Comparison of ENCODE assay signal across 17 cellular contexts in genomic region chr10:14438576-14438975, GRCh38.
A peak's percentile ranks its signal among the peaks of the same experiment; 100 is the strongest.
DNase-seq lines count a peak whose midpoint lies in the region; ATAC-seq and TF ChIP-seq lines count a peak whose summit lies in the region.
"Had no signal": no experiment of that assay in that cellular context is flagged by ENCODE, and none has a peak within 500 bp of the region (broad histone marks: within the 10 kb centered on the region; RNA-seq: fewer than 3 reads in every experiment).

No MANE protein-coding gene starts in this region.

- intact Hi-C loops in IMR-90 (cut with micrococcal nuclease) (no loop called here), PC-3 (cut with micrococcal nuclease) (no loop called here)

- H4K8ac ChIP-seq in IMR-90 (ENCODE audit: low read depth in 2 of 2, low read length in 2 of 2), result no peak overlapping the region
- no peak overlapping the region for H4K8ac ChIP-seq in neuronal stem cell (ENCODE audit: low read depth, low read length)

- no peak overlapping the region for H3K27ac ChIP-seq in IMR-90 (ENCODE audit: insufficient read depth, low read length)
- H3K27ac ChIP-seq in neuronal stem cell (replicated peaks; ENCODE audit: low read length), result no peak overlapping the region
- H3K27ac ChIP-seq in PC-3 (ENCODE audit: low read length), result no peak overlapping the region
- H3K27ac ChIP-seq: C4-2B had no signal

- H2AK5ac ChIP-seq in IMR-90 (ENCODE audit: low read depth, low read length) (0 out of 2 replicates have a peak overlapping the region, but pooled peaks have one; percentile 32), neuronal stem cell (ENCODE audit: low read depth, low read length) (no peak overlapping the region)

- no peaks in the 10 kb centered on the region for H3K9me3 Mint-ChIP-seq in HFFc6
- H3K9me3 Mint-ChIP-seq: CD4-positive, alpha-beta T cell; IgD-negative memory B cell had no signal

- DNase-seq in IMR-90 (no peak), RPMI7951 (ENCODE audit: low read depth) (peak; percentile 22), myocyte (ENCODE audit: low read depth) (peak; percentile 56), HFFc6 (no peak), neuronal stem cell (ENCODE audit: low spot score) (no peak), PC-3 (no peak)
- DNase-seq in activated effector memory CD4-positive, alpha-beta T cell treated with Interleukin-2 at 50 U/mL for 16 hours, result no peak
- DNase-seq: ACHN; AML-193; Caco-2; CD4-positive, alpha-beta T cell; GDM1; GOT3; H7 had no signal

- no peaks in the 10 kb centered on the region for H3K36me3 Mint-ChIP-seq in HFFc6 (ENCODE audit: low read depth)
- H3K36me3 Mint-ChIP-seq: IgD-negative memory B cell had no signal

- H2AFZ ChIP-seq in IMR-90 (replicated peaks; ENCODE audit: low read length, poor library complexity) (no peak overlapping the region), neuronal stem cell (ENCODE audit: low read length) (no peak overlapping the region), PC-3 (ENCODE audit: low read length) (no peak overlapping the region)

- POLR2A ChIA-PET in IMR-90 (lab: Charles Lee; ENCODE audit: unreplicated experiment), result no interaction called here
- POLR2A ChIA-PET in PC-3 (lab: Charles Lee; ENCODE audit: unreplicated experiment), result no interaction called here

- no peak overlapping the region for H2BK15ac ChIP-seq in IMR-90 (ENCODE audit: low read depth, low read length)
- no peak overlapping the region for H2BK15ac ChIP-seq in neuronal stem cell (ENCODE audit: low read length)

- H3K27me3 Mint-ChIP-seq in HFFc6 (ENCODE audit: insufficient read depth), result peaks cover 24% of the 10 kb centered on the region

- no peak overlapping the region for H2AK9ac ChIP-seq in IMR-90 (replicated peaks; ENCODE audit: low read depth, low read length, poor library complexity)

- no peak overlapping the region for H3K56ac ChIP-seq in IMR-90 (ENCODE audit: extremely low read depth, insufficient read depth, low read length)

- WGBS in IMR-90 (ENCODE audit: extremely low coverage in 2 of 2, insufficient read length in 1 of 2), 2 experiments, result no CpG with 5 or more reads among the region's 7 CpGs
- WGBS in neuronal stem cell (ENCODE audit: extremely low coverage in 2 of 2, insufficient read length in 2 of 2, insufficient replicate concordance in 1 of 2), 2 donors, result no CpG with 5 or more reads among the region's 7 CpGs

- H3K9ac ChIP-seq in IMR-90 (ENCODE audit: low read depth, low read length) (no peak overlapping the region), neuronal stem cell (ENCODE audit: low read depth, low read length, poor library complexity) (no peak overlapping the region), PC-3 (ENCODE audit: low read length) (no peak overlapping the region)

- no peak overlapping the region for H3K27ac Mint-ChIP-seq in HFFc6
- H3K27ac Mint-ChIP-seq: CD4-positive, alpha-beta T cell; IgD-negative memory B cell had no signal

- ATAC-seq in IMR-90 (ENCODE audit: low read depth) (no peak), PC-3 (no peak)
- ATAC-seq: HCT116 had no signal

- in situ Hi-C loops in IMR-90 (cut with MboI; ENCODE audit: low sequenced_read_pairs), result no loop called here

- H3K79me1 ChIP-seq in IMR-90 (ENCODE audit: low read depth in 1 of 2, low read length in 2 of 2) (no peaks in the 10 kb centered on the region), neuronal stem cell (ENCODE audit: low read depth, low read length) (no peaks in the 10 kb centered on the region)

- no peak overlapping the region for H3K4me2 ChIP-seq in IMR-90 (ENCODE audit: low read depth, low read length)
- no peak overlapping the region for H3K4me2 ChIP-seq in neuronal stem cell (ENCODE audit: insufficient read depth, low read length, poor library complexity, severe bottlenecking)
- H3K4me2 ChIP-seq in PC-3 (ENCODE audit: low read length), result no peak overlapping the region

- TF ChIP-seq RAD21 in IMR-90 (IDR thresholded peaks at IDR 0.05; ENCODE audit: low read length), result no peak

- no peak overlapping the region for H2BK12ac ChIP-seq in neuronal stem cell (ENCODE audit: low read length)

- peaks cover 5% of the 10 kb centered on the region for H3K4me1 ChIP-seq in IMR-90 (ENCODE audit: control insufficient read depth, insufficient read depth, low read length)
- no peaks in the 10 kb centered on the region for H3K4me1 ChIP-seq in neuronal stem cell (ENCODE audit: control insufficient read depth in 2 of 2, insufficient read depth in 1 of 2, low read depth in 1 of 2, low read length in 2 of 2)
- H3K4me1 ChIP-seq in PC-3 (ENCODE audit: insufficient read depth, low read length), result no peaks in the 10 kb centered on the region

- H2BK5ac ChIP-seq in IMR-90 (ENCODE audit: low read depth, low read length, poor library complexity, severe bottlenecking) (no peak overlapping the region), neuronal stem cell (ENCODE audit: low read length) (no peak overlapping the region)

- no peak overlapping the region for H3K4me3 Mint-ChIP-seq in HFFc6
- H3K4me3 Mint-ChIP-seq: CD4-positive, alpha-beta T cell; IgD-negative memory B cell had no signal

- peak overlapping the region; percentile 25; the same call in 1 of the 2 replicates for H2BK20ac ChIP-seq in IMR-90 (ENCODE audit: low read depth, low read length)

- H2BK120ac ChIP-seq in IMR-90 (ENCODE audit: low read depth, low read length), result 0 out of 2 replicates have a peak overlapping the region, but pooled peaks have one; percentile 46
- H2BK120ac ChIP-seq in neuronal stem cell (ENCODE audit: low read depth, low read length), result no peak overlapping the region

- H3K4ac ChIP-seq in IMR-90 (ENCODE audit: low read depth, low read length) (peak overlapping the region; percentile 3; the same call in 1 of the 2 replicates), neuronal stem cell (ENCODE audit: low read length) (no peak overlapping the region)

- no peak overlapping the region for H4K5ac ChIP-seq in IMR-90 (ENCODE audit: low read depth, low read length)

- no peaks in the 10 kb centered on the region for H3K79me2 ChIP-seq in PC-3 (ENCODE audit: low read length)

- TF ChIP-seq POLR2A in IMR-90 (IDR thresholded peaks at IDR 0.05; ENCODE audit: low read depth, low read length), result no peak

- no peaks in the 10 kb centered on the region for H3K9me1 ChIP-seq in IMR-90 (ENCODE audit: insufficient read depth, low read length)

- peak overlapping the region; percentile 86; the same call in 1 of the 2 replicates for H3K14ac ChIP-seq in IMR-90 (replicated peaks; ENCODE audit: low read depth, low read length)
- no peak overlapping the region for H3K14ac ChIP-seq in neuronal stem cell (ENCODE audit: low read length)

- no peaks in the 10 kb centered on the region for H3K4me1 Mint-ChIP-seq in HFFc6 (ENCODE audit: low read depth)
- H3K4me1 Mint-ChIP-seq: IgD-negative memory B cell had no signal

- no peak overlapping the region for H3K4me3 ChIP-seq in IMR-90 (ENCODE audit: insufficient read depth, low read depth, low read length)
- H3K4me3 ChIP-seq in neuronal stem cell (ENCODE audit: low read length in 2 of 2), result no peak overlapping the region
- H3K4me3 ChIP-seq in PC-3 (ENCODE audit: low read length), result no peak overlapping the region

- H3K36me3 ChIP-seq in IMR-90 (ENCODE audit: control insufficient read depth, insufficient read depth, low read length) (no peaks in the 10 kb centered on the region), neuronal stem cell (replicated peaks in 1 of 2; ENCODE audit: control insufficient read depth in 2 of 2, insufficient read depth in 2 of 2, low read length in 2 of 2) (no peaks in the 10 kb centered on the region), PC-3 (ENCODE audit: low read depth, low read length) (no peaks in the 10 kb centered on the region)

- H4K20me1 ChIP-seq in IMR-90 (ENCODE audit: insufficient read depth, low read length) (no peaks in the 10 kb centered on the region), PC-3 (ENCODE audit: low read length) (no peaks in the 10 kb centered on the region)

- BruUV-seq in IMR-90 (replicated peaks; lab: Mats Ljungman, UMichigan) (no TSS peak), PC-3 (replicated peaks; lab: Mats Ljungman, UMichigan) (no TSS peak)

- H3K9me3 ChIP-seq in IMR-90 (ENCODE audit: control insufficient read depth, insufficient read depth, low read length) (no peaks in the 10 kb centered on the region), neuronal stem cell (replicated peaks in 1 of 2; ENCODE audit: control insufficient read depth in 2 of 2, insufficient read depth in 1 of 2, low read depth in 1 of 2, low read length in 2 of 2) (no peaks in the 10 kb centered on the region), PC-3 (ENCODE audit: low read length) (no peaks in the 10 kb centered on the region)
- H3K9me3 ChIP-seq: Caco-2 had no signal

- no peak for TF ChIP-seq CTCF in IMR-90 (conservative IDR thresholded peaks at IDR 0.05; ENCODE audit: low read depth, low read length)
- no peak for TF ChIP-seq CTCF in HFFc6 (IDR thresholded peaks at IDR 0.05)
- TF ChIP-seq CTCF in PC-3 (conservative IDR thresholded peaks at IDR 0.05; ENCODE audit: low read depth, low read length), result no peak

- H3K27me3 ChIP-seq in IMR-90 (ENCODE audit: control insufficient read depth, insufficient read depth, low read length), result no peaks in the 10 kb centered on the region
- H3K27me3 ChIP-seq in neuronal stem cell (ENCODE audit: control insufficient read depth in 3 of 3, insufficient read depth in 3 of 3, low read depth in 1 of 3, low read length in 3 of 3), result no peaks in the 10 kb centered on the region
- no peaks in the 10 kb centered on the region for H3K27me3 ChIP-seq in PC-3 (ENCODE audit: low read length)

- H3K18ac ChIP-seq in IMR-90 (ENCODE audit: low read depth, low read length) (peak overlapping the region; percentile 16; the same call in 1 of the 2 replicates), neuronal stem cell (ENCODE audit: low read length) (no peak overlapping the region)

- CTCF ChIA-PET in IMR-90 (lab: Yijun Ruan, JAX), result interaction anchor here (0.6 to 1.0 kb wide), 2 partner anchors 28 to 53 kb away, joined by 3 to 4 read pairs; no protein-coding TSS in a partner anchor
- CTCF ChIA-PET in PC-3 (lab: Charles Lee), result no interaction called here

- no peak overlapping the region for H3K23ac ChIP-seq in IMR-90 (ENCODE audit: low read depth, low read length)
- H3K23ac ChIP-seq in neuronal stem cell (ENCODE audit: low read depth, low read length, poor library complexity), result no peak overlapping the region

- H3K9me2 ChIP-seq in PC-3 (replicated peaks; ENCODE audit: low read length), result no peaks in the 10 kb centered on the region

- H4K91ac ChIP-seq in IMR-90 (ENCODE audit: insufficient read depth, low read depth, low read length) (no peak overlapping the region), neuronal stem cell (ENCODE audit: low read depth, low read length, poor library complexity) (no peak overlapping the region)

- dilution Hi-C loops in IMR-90 (cut with HindIII; ENCODE audit: low sequenced_read_pairs, unreplicated experiment), result no loop called here

- no peaks in the 10 kb centered on the region for H3F3A ChIP-seq in PC-3 (ENCODE audit: low read length, unreplicated experiment)

TF ChIP-seq in IMR-90, 13 proteins besides CTCF, POLR2A, EP300 and RAD21 (continues in another document):
- TF ChIP-seq USF2 (IDR thresholded peaks at IDR 0.05; ENCODE audit: low read depth, low read length), result no peak

Comparison
In these comparisons a context has a peak if more than half of its experiments do, and no peak if none do; other contexts are left out.
1. DNase-seq: peak in RPMI7951 (single experiment) and myocyte (single experiment); none in IMR-90 (single experiment), HFFc6 (single experiment), neuronal stem cell (single experiment), PC-3 (single experiment) and activated effector memory CD4-positive, alpha-beta T cell treated with Interleukin-2 at 50 U/mL for 16 hours (single experiment).